1 cellular context compared by ENCODE assay signal in genomic region chr1:204113900-204114299, GRCh38.
TF ChIP-seq lines count a peak whose summit lies in the region.

No MANE protein-coding gene starts in this region.

TF ChIP-seq in HepG2, 621 proteins besides CTCF, POLR2A, EP300 and RAD21:
- no peak for TF ChIP-seq MXD3 (CRISPR knock-in tag; IDR thresholded peaks at IDR 0.05)
